In the genomic region with DNA sequence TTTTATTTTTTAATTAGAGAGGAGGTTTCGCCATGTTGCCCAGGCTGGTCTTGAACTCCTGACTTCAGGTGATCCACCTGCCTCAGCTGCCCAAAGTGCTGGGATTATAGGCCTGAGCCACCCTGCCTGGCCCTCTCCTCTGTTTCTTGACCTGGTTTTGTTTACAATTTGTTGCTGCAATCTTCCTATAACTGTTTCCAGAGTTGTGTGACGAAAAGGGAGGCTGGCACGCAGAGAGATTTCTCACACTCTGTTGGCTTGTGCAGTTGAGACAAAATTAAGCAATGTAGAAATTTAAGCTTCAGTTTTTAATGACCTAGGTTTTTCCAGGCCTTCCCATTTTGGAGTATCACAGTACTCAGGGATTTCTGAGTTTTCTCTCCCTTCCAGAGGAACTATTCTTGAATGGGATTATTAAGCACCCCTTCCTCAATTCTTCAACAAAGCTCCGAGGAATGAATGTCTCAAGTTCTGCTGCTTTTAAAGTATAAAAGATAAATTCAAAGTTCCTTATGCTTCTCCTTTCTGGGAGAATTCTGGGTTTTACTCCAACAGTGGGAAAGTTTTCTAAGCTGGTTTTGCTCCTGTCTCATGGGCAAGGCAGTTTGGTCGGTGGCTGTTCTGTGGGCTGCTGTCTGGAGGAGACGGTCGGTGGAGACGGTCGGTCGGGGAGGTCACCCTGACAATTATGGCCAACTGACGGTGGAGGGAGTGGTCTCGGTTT, we compare ENCODE assay signal across 8 cellular contexts. TPM values are rescaled to one million over a fixed set of nuclear protein-coding genes. Genes with fewer than 3 reads are reported as not detected.
DNase-seq lines count a peak whose midpoint lies in the region; TF ChIP-seq lines count a peak whose summit lies in the region.

No MANE protein-coding gene starts in this region.

- H3K79me2 ChIP-seq in Loucy (ENCODE audit: insufficient read depth, low read length), result no peaks in the 10 kb centered on the region

- TF ChIP-seq CTCF in Loucy (conservative IDR thresholded peaks at IDR 0.05; ENCODE audit: low read length) (no peak), colonic mucosa (IDR thresholded peaks at IDR 0.05) (no peak)

- no peaks in the 10 kb centered on the region for H3K9me3 ChIP-seq in Loucy (ENCODE audit: insufficient read depth, low read depth, low read length)
- H3K9me3 ChIP-seq in colonic mucosa, result no peaks in the 10 kb centered on the region
- no peaks in the 10 kb centered on the region for H3K9me3 ChIP-seq in muscle layer of colon (ENCODE audit: low read length)

- DNase-seq in colonic mucosa (peak; percentile 45), NCI-H2081 treated with DMSO at 0.1 percent for 48 hours (lab: John Stamatoyannopoulos, UW) (no peak), head of caudate nucleus (no peak), GOT3 (lab: John Stamatoyannopoulos, UW) (no peak)
- no peak for DNase-seq in activated CD8-positive, alpha-beta memory T cell treated with anti-CD3 and anti-CD28 coated beads for 24 hours

- H3F3A ChIP-seq in Loucy (ENCODE audit: low read depth), result no peaks in the 10 kb centered on the region

- peak overlapping the region; percentile 90 for H3K4me2 ChIP-seq in Loucy (ENCODE audit: low read depth, low read length, poor library complexity, severe bottlenecking)

- H2AFZ ChIP-seq in Loucy (ENCODE audit: low read length), result peak overlapping the region; percentile 99

- intact Hi-C loops in colonic mucosa (cut with DNase I), result no loop called here
- intact Hi-C loops in head of caudate nucleus (cut with DNase I), result no loop called here

- H3K36me3 ChIP-seq in Loucy (ENCODE audit: insufficient read depth, low read length) (no peaks in the 10 kb centered on the region), colonic mucosa (no peaks in the 10 kb centered on the region), muscle layer of colon (ENCODE audit: insufficient read depth, low read length) (no peaks in the 10 kb centered on the region)

- no peaks in the 10 kb centered on the region for H3K27me3 ChIP-seq in Loucy (ENCODE audit: insufficient read depth, low read length, poor library complexity, severe bottlenecking)
- H3K27me3 ChIP-seq in colonic mucosa, result no peaks in the 10 kb centered on the region
- H3K27me3 ChIP-seq in muscle layer of colon (ENCODE audit: control insufficient read depth in 1 of 2, insufficient read depth in 2 of 2, low read length in 2 of 2), result no peaks in the 10 kb centered on the region

- no peaks in the 10 kb centered on the region for H4K20me1 ChIP-seq in Loucy (ENCODE audit: insufficient read depth, low read length, poor library complexity, severe bottlenecking)

- H3K27ac ChIP-seq in colonic mucosa (peak overlapping the region; percentile 84), muscle layer of colon (ENCODE audit: low read depth, low read length) (peak overlapping the region; percentile 84)

- peaks cover 24% of the 10 kb centered on the region for H3K4me1 ChIP-seq in Loucy (ENCODE audit: insufficient read depth, low read length, poor library complexity, severe bottlenecking)
- peaks cover 9% of the 10 kb centered on the region for H3K4me1 ChIP-seq in colonic mucosa
- H3K4me1 ChIP-seq in muscle layer of colon (ENCODE audit: insufficient read depth, low read length), result peaks cover 21% of the 10 kb centered on the region

- H3K4me3 ChIP-seq in GM08714 (ENCODE audit: low read length) (peak overlapping the region; percentile 55; the same call in 1 of the 2 replicates), Loucy (ENCODE audit: low read length, poor library complexity, severe bottlenecking) (peak overlapping the region; percentile 79), colonic mucosa (peak overlapping the region; percentile 16), muscle layer of colon (ENCODE audit: low read depth in 1 of 2, low read length in 2 of 2) (peak overlapping the region; percentile 24 to 80)

- H3K9me2 ChIP-seq in Loucy (replicated peaks; ENCODE audit: low read depth, low read length), result no peaks in the 10 kb centered on the region

- H3K9ac ChIP-seq in Loucy (ENCODE audit: low read depth, low read length, poor library complexity, severe bottlenecking), result peak overlapping the region; percentile 51
- peak overlapping the region; percentile 75 to 97 for H3K9ac ChIP-seq in colonic mucosa (ENCODE audit: low read depth in 2 of 2, low read length in 2 of 2)
- H3K9ac ChIP-seq in muscle layer of colon (ENCODE audit: low read length), result peak overlapping the region; percentile 94

RNA-seq across cellular contexts. Expression of gene FOS, which starts 20.4 kb away (rescaled TPM):
- total RNA-seq in colonic mucosa, result 10 to 100 TPM; 86.9 to 98.4 TPM

Comparison
In these comparisons a context has a peak if more than half of its experiments do, and no peak if none do; other contexts are left out.
1. H3K4me3 ChIP-seq: peak in every context shown above with its lines; median percentile 79 in Loucy; 55 in GM08714; 52 in muscle layer of colon; 16 in colonic mucosa.